14 cellular contexts compared by ENCODE assay signal in the genomic region with DNA sequence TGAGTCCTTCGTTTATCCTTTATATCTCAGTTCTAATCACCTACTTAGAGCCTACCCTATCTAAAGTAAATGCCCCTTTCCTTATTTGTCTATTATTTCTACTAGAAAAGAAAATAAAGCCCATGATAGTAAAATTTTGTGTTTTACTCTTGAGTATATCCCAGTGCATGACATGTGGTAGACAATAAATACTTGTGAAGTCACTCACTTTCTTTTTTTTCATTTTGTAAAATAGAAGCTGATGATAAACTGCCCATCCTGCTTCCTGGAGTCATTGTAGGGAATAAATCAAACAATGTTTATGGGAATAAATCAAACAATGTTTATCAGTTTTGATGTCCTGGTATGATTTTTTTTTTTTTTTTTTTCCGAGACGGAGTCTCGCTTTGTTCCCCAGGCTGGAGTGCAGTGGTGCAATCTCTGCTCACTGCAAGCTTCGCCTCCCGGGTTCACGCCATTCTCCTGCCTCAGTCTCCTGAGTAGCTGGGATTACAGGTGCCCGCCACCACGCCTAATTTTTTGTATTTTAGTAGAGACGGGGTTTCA. TPM values are rescaled to one million over a fixed set of nuclear protein-coding genes. Genes with fewer than 3 reads are reported as not detected.
DNase-seq lines count a peak whose midpoint lies in the region; ATAC-seq and TF ChIP-seq lines count a peak whose summit lies in the region.
"Had no signal": no experiment of that assay in that cellular context is flagged by ENCODE, and none has a peak within 500 bp of the region (broad histone marks: within the 10 kb centered on the region; RNA-seq: fewer than 3 reads in every experiment).

No MANE protein-coding gene starts in this region.

- no peak overlapping the region for H3K4me3 ChIP-seq in HEK293 (ENCODE audit: low read depth, low read length)
- H3K4me3 ChIP-seq: BLaER1, HAP-1 had no signal

- no peak overlapping the region for H3K27ac ChIP-seq in HEK293 (ENCODE audit: extremely low read depth, low read depth, low read length)
- peak overlapping the region; percentile 90 for H3K27ac ChIP-seq in VCaP
- H3K27ac ChIP-seq: BLaER1 had no signal

- DNase-seq in M059J (ENCODE audit: low read depth) (peak; percentile 15), NCI-H446 (lab: John Stamatoyannopoulos, UW) (no peak), NCI-H1048 (lab: John Stamatoyannopoulos, UW) (no peak)
- DNase-seq: CD4-positive, alpha-beta T cell; CD8-positive, alpha-beta memory T cell; DMS 273 treated with DMSO at 0.1 percent for 48 hours; DMS79; GF-D8; GOT3 had no signal

- CTCF ChIA-PET in HEK293 (lab: Yijun Ruan, JAX) = interaction anchor here (0.6 to 0.9 kb wide), 3 partner anchors 97 to 391 kb away, joined by 3 read pairs; no protein-coding TSS in a partner anchor

- POLR2A ChIA-PET in HEK293 (lab: Yijun Ruan, JAX) = interaction anchor here (0.7 to 1.5 kb wide), 2 partner anchors 28 to 33 kb away, joined by 3 read pairs; no protein-coding TSS in a partner anchor

- no peaks in the 10 kb centered on the region for H3K9me3 ChIP-seq in HEK293 (ENCODE audit: control insufficient read depth, insufficient read depth, low read depth, low read length)
- H3K9me3 ChIP-seq: BLaER1, HAP-1 had no signal

- no peaks in the 10 kb centered on the region for H3K36me3 ChIP-seq in HEK293 (ENCODE audit: control insufficient read depth in 2 of 2, insufficient read depth in 1 of 2, low read length in 2 of 2)
- H3K36me3 ChIP-seq: HAP-1 had no signal

- TF ChIP-seq CTCF in HEK293 (tag by site-specific recombination; IDR thresholded peaks at IDR 0.05) (no peak), VCaP (conservative IDR thresholded peaks at IDR 0.05) (no peak)

- H3K4me1 ChIP-seq in HEK293 (ENCODE audit: control insufficient read depth, insufficient read depth, low read length) = peaks cover 31% of the 10 kb centered on the region
- H3K4me1 ChIP-seq: BLaER1 had no signal

- ATAC-seq in GM21367 (IDR thresholded peaks at IDR 0.05; ENCODE audit: unreplicated experiment) = no peak

TF ChIP-seq in HEK293, 187 proteins besides CTCF, POLR2A, EP300 and RAD21 (continues in another document):
- no peak for TF ChIP-seq REST (tag by site-specific recombination; IDR thresholded peaks at IDR 0.05)
- 0 out of 2 replicates have a peak, but pooled peaks have one; percentile 44 for TF ChIP-seq ZXDB (tag by site-specific recombination; IDR thresholded peaks at IDR 0.05)
- TF ChIP-seq, protein P1, sequence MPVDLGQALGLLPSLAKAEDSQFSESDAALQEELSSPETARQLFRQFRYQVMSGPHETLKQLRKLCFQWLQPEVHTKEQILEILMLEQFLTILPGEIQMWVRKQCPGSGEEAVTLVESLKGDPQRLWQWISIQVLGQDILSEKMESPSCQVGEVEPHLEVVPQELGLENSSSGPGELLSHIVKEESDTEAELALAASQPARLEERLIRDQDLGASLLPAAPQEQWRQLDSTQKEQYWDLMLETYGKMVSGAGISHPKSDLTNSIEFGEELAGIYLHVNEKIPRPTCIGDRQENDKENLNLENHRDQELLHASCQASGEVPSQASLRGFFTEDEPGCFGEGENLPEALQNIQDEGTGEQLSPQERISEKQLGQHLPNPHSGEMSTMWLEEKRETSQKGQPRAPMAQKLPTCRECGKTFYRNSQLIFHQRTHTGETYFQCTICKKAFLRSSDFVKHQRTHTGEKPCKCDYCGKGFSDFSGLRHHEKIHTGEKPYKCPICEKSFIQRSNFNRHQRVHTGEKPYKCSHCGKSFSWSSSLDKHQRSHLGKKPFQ (tag by site-specific recombination; IDR thresholded peaks at IDR 0.05) = peak; percentile 13; the same call in 1 of the 2 replicates
- TF ChIP-seq ZNF843 (tag by site-specific recombination; IDR thresholded peaks at IDR 0.05) = 0 out of 2 replicates have a peak, but pooled peaks have one; percentile 13
- TF ChIP-seq ZNF791 (tag by site-specific recombination; IDR thresholded peaks at IDR 0.05) = no peak
- TF ChIP-seq ZNF112 (tag by site-specific recombination; IDR thresholded peaks at IDR 0.05) = no peak
- no peak for TF ChIP-seq ZEB2 (tag by site-specific recombination; IDR thresholded peaks at IDR 0.05)
- TF ChIP-seq MYNN (tag by site-specific recombination; IDR thresholded peaks at IDR 0.05; ENCODE audit: borderline replicate concordance) = no peak
- no peak for TF ChIP-seq ZNF26 (tag by site-specific recombination; IDR thresholded peaks at IDR 0.05)
- no peak for TF ChIP-seq ZBTB48 (tag by site-specific recombination; IDR thresholded peaks at IDR 0.05)
- no peak for TF ChIP-seq ZNF37A (tag by site-specific recombination; IDR thresholded peaks at IDR 0.05)
- no peak for TF ChIP-seq ZNF302 (tag by site-specific recombination; IDR thresholded peaks at IDR 0.05; ENCODE audit: low read depth)
- no peak for TF ChIP-seq ZBTB7A (tag by site-specific recombination; IDR thresholded peaks at IDR 0.05; ENCODE audit: low read depth)
- TF ChIP-seq ZFP69B (tag by site-specific recombination; IDR thresholded peaks at IDR 0.05) = no peak
- TF ChIP-seq ZNF629 (tag by site-specific recombination; IDR thresholded peaks at IDR 0.05) = peak; percentile 35; the same call in 1 of the 2 replicates
- no peak for TF ChIP-seq ZSCAN23 (tag by site-specific recombination; IDR thresholded peaks at IDR 0.05)
- no peak for TF ChIP-seq ZNF184 (tag by site-specific recombination; IDR thresholded peaks at IDR 0.05)
- TF ChIP-seq ZNF138 (tag by site-specific recombination; IDR thresholded peaks at IDR 0.05; ENCODE audit: borderline replicate concordance) = no peak
- TF ChIP-seq ZNF785 (tag by site-specific recombination; IDR thresholded peaks at IDR 0.05) = no peak
- TF ChIP-seq, protein P2, sequence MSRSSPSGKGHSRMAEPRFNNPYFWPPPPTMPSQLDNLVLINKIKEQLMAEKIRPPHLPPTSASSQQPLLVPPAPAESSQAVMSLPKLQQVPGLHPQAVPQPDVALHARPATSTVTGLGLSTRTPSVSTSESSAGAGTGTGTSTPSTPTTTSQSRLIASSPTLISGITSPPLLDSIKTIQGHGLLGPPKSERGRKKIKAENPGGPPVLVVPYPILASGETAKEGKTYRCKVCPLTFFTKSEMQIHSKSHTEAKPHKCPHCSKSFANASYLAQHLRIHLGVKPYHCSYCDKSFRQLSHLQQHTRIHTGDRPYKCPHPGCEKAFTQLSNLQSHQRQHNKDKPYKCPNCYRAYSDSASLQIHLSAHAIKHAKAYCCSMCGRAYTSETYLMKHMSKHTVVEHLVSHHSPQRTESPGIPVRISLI (tag by site-specific recombination; IDR thresholded peaks at IDR 0.05) = peak; percentile 88

RNA-seq across cellular contexts. Expression of gene BTRC, which starts 36.1 kb away (rescaled TPM):
- total RNA-seq in M059J (2014; rRNA removed; shearing (Covaris generic)) = 6.4 and 11.4 TPM in 2 replicates
